9 cellular contexts compared by ENCODE assay signal in the genomic region with DNA sequence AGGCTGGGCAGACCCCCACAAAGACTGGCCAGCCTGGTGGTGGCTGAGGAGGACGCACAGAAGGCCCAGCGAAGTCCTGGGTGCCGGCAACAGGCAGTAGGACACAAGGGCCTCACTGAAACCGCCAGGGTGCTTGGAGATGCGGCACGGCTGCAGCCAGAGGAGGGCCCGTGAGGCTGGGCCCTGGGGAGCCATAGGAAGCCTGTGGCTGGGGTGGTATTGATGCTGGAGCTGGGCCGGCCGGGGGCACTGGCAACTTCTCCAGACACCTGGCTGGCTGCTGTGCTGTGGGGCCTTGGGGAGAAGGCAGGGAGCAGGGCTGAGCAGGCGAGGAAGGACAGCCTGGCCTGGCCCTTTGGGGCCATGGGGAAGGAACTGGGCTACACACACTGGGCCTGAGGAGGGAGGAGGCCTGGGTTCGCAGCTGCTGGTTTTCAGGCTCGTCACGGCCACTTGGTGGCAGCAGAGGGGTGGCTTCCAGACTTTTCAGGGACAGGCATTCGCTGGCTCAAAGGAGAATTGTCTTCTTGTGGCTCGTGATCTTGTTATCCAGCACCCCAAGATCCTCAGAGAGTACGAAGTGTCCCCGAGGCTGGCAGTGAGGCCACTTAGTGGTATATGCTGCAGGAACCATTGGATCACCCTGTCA. TPM values are rescaled to one million over a fixed set of nuclear protein-coding genes. Genes with fewer than 3 reads are reported as not detected.
A peak's percentile ranks its signal among the peaks of the same experiment; 100 is the strongest.
DNase-seq lines count a peak whose midpoint lies in the region; ATAC-seq and TF ChIP-seq lines count a peak whose summit lies in the region.
"Had no signal": no experiment of that assay in that cellular context is flagged by ENCODE, and none has a peak within 500 bp of the region (broad histone marks: within the 10 kb centered on the region; RNA-seq: fewer than 3 reads in every experiment).

No MANE protein-coding gene starts in this region.

- TF ChIP-seq CTCF in AG04449 (IDR thresholded peaks at IDR 0.05; ENCODE audit: insufficient read depth, low read length, missing control alignments) (peak; percentile 73), GM12873 (IDR thresholded peaks at IDR 0.05; ENCODE audit: insufficient read depth, low read depth, low read length, missing control alignments) (peak; percentile 83), lung (IDR thresholded peaks at IDR 0.05; ENCODE audit: control extremely low read depth, extremely low read depth) (peak; percentile 51)

- H3K27ac ChIP-seq in lung (ENCODE audit: low read depth in 1 of 2, low read length in 1 of 2) = no peak overlapping the region
- H3K27ac ChIP-seq: neutrophil had no signal

- CTCF ChIA-PET in AG04449 (lab: Yijun Ruan, JAX) = interaction anchor here (0.8 to 8.7 kb wide), 16 partner anchors 8 to 396 kb away, joined by 3 to 122 read pairs (median 4); no protein-coding TSS in a partner anchor

- 30 to 42% methylated on average over 10 to 17 of the region's 17 CpGs for WGBS in lung, 2 donors

- no peak for DNase-seq in AG04449 (ENCODE audit: low read depth, low spot score)
- peak; percentile 41 for DNase-seq in NCI-H2196 (lab: John Stamatoyannopoulos, UW; ENCODE audit: unreplicated experiment)
- peak; percentile 56 to 59 for DNase-seq in activated CD4-positive, alpha-beta T cell treated with anti-CD3 and anti-CD28 coated beads, Interleukin-2, amount 50 U/mL, for 4 hours
- DNase-seq in dermis microvascular lymphatic vessel endothelial cell (ENCODE audit: low read depth in 2 of 2) = peak; percentile 11 to 39
- DNase-seq in lung (ENCODE audit: low spot score) = peak; percentile 60
- DNase-seq in stimulated activated CD8-positive, alpha-beta memory T cell treated with anti-CD3 and anti-CD28 coated beads, Interleukin-2, amount 100 ng/mL, for 1 hour (ENCODE audit: low read depth in 2 of 2) = peak; percentile 6 to 19

- peaks cover 0 to 3% of the 10 kb centered on the region in 2 donors for H3K9me3 ChIP-seq in lung (ENCODE audit: control insufficient read depth in 2 of 2, insufficient read depth in 1 of 2, low read length in 1 of 2)
- H3K9me3 ChIP-seq: neutrophil had no signal

- POLR2A ChIA-PET in AG04449 (lab: Yijun Ruan, JAX) = no interaction called here

- H3K4me1 ChIP-seq in lung (ENCODE audit: control insufficient read depth in 2 of 2, insufficient read depth in 2 of 2, low read length in 2 of 2) = no peaks in the 10 kb centered on the region

- no peaks in the 10 kb centered on the region for H3K27me3 ChIP-seq in lung (ENCODE audit: control insufficient read depth, insufficient read depth)
- H3K27me3 ChIP-seq: neutrophil had no signal

- H3K4me3 ChIP-seq in AG04449 (ENCODE audit: low read depth, low read length) (no peak overlapping the region), lung (no peak overlapping the region)

- no peak for ATAC-seq in lung (ENCODE audit: insufficient read depth, low FRiP score)
- ATAC-seq in GM21528 (IDR thresholded peaks at IDR 0.05; ENCODE audit: low FRiP score, unreplicated experiment) = no peak

- no peaks in the 10 kb centered on the region for H3K36me3 ChIP-seq in lung (ENCODE audit: control insufficient read depth in 2 of 2, insufficient read depth in 2 of 2, low read length in 2 of 2)
- H3K36me3 ChIP-seq: neutrophil had no signal

RNA-seq across cellular contexts. Expression of gene ATP2B3, which starts 37.2 kb away (rescaled TPM):
- total RNA-seq in dermis microvascular lymphatic vessel endothelial cell (not detected in 2 replicates), lung (under 1 TPM; 0.21 to 0.54 TPM)
- not detected for polyA plus RNA-seq in lung

RNA-seq across cellular contexts. Expression of gene CCNQ, which starts 44.3 kb away (rescaled TPM):
- total RNA-seq in dermis microvascular lymphatic vessel endothelial cell (37.3 and 39.0 TPM in 2 replicates), lung (10 to 100 TPM; 14.2 to 20.2 TPM)
- 10 to 100 TPM; 29.6 to 46.4 TPM for polyA plus RNA-seq in lung

RNA-seq across cellular contexts. Expression of gene BGN, which starts 59.9 kb away (rescaled TPM):
- total RNA-seq in dermis microvascular lymphatic vessel endothelial cell (12.1 and 70.9 TPM in 2 replicates), lung (100 to 1,000 TPM in 1 of 2 donors, 10 to 100 TPM in 1; 77.9 to 161 TPM)
- 100 to 1,000 TPM; 104 to 148 TPM for polyA plus RNA-seq in lung
